ENCODE assay signal across 1 cellular context in genomic region chr1:97918961-97919360, GRCh38.
TF ChIP-seq lines count a peak whose summit lies in the region.

No MANE protein-coding gene starts in this region.

TF ChIP-seq in HepG2, 621 proteins besides CTCF, POLR2A, EP300 and RAD21 (continued from another document):
- TF ChIP-seq NR3C1 (CRISPR knock-in tag; IDR thresholded peaks at IDR 0.05) (no peak), TAF15 (IDR thresholded peaks at IDR 0.05; ENCODE audit: low read depth, low read length, poor library complexity, severe bottlenecking) (no peak), TGIF2 (CRISPR knock-in tag; IDR thresholded peaks at IDR 0.05) (no peak), TBP (CRISPR knock-in tag; IDR thresholded peaks at IDR 0.05) (no peak), CERS6 (CRISPR knock-in tag; IDR thresholded peaks at IDR 0.05) (no peak), ZBTB4 (CRISPR knock-in tag; IDR thresholded peaks at IDR 0.05; ENCODE audit: borderline replicate concordance) (no peak), FOXC1 (CRISPR knock-in tag; IDR thresholded peaks at IDR 0.05; ENCODE audit: borderline replicate concordance) (no peak), PPARG (CRISPR knock-in tag; conservative IDR thresholded peaks at IDR 0.05) (no peak), ZBTB38 (CRISPR knock-in tag; IDR thresholded peaks at IDR 0.05) (no peak), ZNF260 (CRISPR knock-in tag; IDR thresholded peaks at IDR 0.05; ENCODE audit: borderline replicate concordance, low read depth) (no peak)
